Comparison of ENCODE assay signal across 16 cellular contexts in genomic region chr14:105453847-105454246, GRCh38. TPM values are rescaled to one million over a fixed set of nuclear protein-coding genes. Genes with fewer than 3 reads are reported as not detected.
A peak's percentile ranks its signal among the peaks of the same experiment; 100 is the strongest.
DNase-seq lines count a peak whose midpoint lies in the region; ATAC-seq, FAIRE-seq and TF ChIP-seq lines count a peak whose summit lies in the region.
"Had no signal": no experiment of that assay in that cellular context is flagged by ENCODE, and none has a peak within 500 bp of the region (broad histone marks: within the 10 kb centered on the region; RNA-seq: fewer than 3 reads in every experiment).

No MANE protein-coding gene starts in this region.

- intact Hi-C loops in left ventricle myocardium superior (cut with micrococcal nuclease) = no loop called here
- intact Hi-C loops in left cardiac atrium (cut with DNase I) = no loop called here
- intact Hi-C loops in Panc1 (cut with micrococcal nuclease; ENCODE audit: unreplicated experiment) = no loop called here
- intact Hi-C loops in K562 (cut with micrococcal nuclease) = no loop called here

- no peaks in the 10 kb centered on the region for H3K9me3 Mint-ChIP-seq in nephron progenitor cell
- H3K9me3 Mint-ChIP-seq: CD4-positive, alpha-beta memory T cell had no signal

- TF ChIP-seq CTCF in Panc1 (IDR thresholded peaks at IDR 0.05) (no peak), K562 (IDR thresholded peaks at IDR 0.05 in 2 of 3, conservative IDR thresholded peaks at IDR 0.05 in 1 of 3; ENCODE audit: insufficient read depth in 2 of 3, low read depth in 1 of 3, low read length in 3 of 3) (no peak), nephron progenitor cell (IDR thresholded peaks at IDR 0.05) (no peak)

- H3K4me3 Mint-ChIP-seq in nephron progenitor cell = no peak overlapping the region
- H3K4me3 Mint-ChIP-seq: CD4-positive, alpha-beta memory T cell had no signal

- no peak for FAIRE-seq in K562 (lab: Jason Lieb, UNC)
- FAIRE-seq: A549, GM12878, GM18507, H54 had no signal

- no peak overlapping the region for H3K9ac ChIP-seq in K562 (ENCODE audit: insufficient read depth in 1 of 2, low read depth in 2 of 2, low read length in 2 of 2)

- peaks cover 20% of the 10 kb centered on the region for H3K36me3 Mint-ChIP-seq in nephron progenitor cell (ENCODE audit: low read depth)

- H3K36me3 ChIP-seq in Panc1 (ENCODE audit: control insufficient read depth, insufficient read depth, low read length) (no peaks in the 10 kb centered on the region; the same call in 1 of the 2 replicates), K562 (ENCODE audit: control insufficient read depth, insufficient read depth, low read length) (peaks cover 74% of the 10 kb centered on the region; the same call in 1 of the 3 replicates)

- DNase-seq in left ventricle myocardium superior (peak; percentile 22), left cardiac atrium (no peak), Panc1 (ENCODE audit: low read depth, low spot score) (no peak), K562 (ENCODE audit: extremely low read depth in 1 of 4, low spot score in 3 of 4) (no peak), nephron progenitor cell (no peak), putamen (ENCODE audit: low spot score) (no peak)
- DNase-seq: BE2C; CD4-positive, alpha-beta memory T cell; DMS79 had no signal

- in situ Hi-C loops in Panc1 (cut with HindIII; ENCODE audit: low pct_unique_long_range_greater_than_20kb, low sequenced_read_pairs) = no loop called here
- in situ Hi-C loops in K562 (cut with MboI) = no loop called here

- no peaks in the 10 kb centered on the region for H3K4me1 Mint-ChIP-seq in nephron progenitor cell
- H3K4me1 Mint-ChIP-seq: CD4-positive, alpha-beta memory T cell had no signal

- H3K27me3 Mint-ChIP-seq in nephron progenitor cell (ENCODE audit: low read depth, poor library complexity) = no peaks in the 10 kb centered on the region
- H3K27me3 Mint-ChIP-seq: CD4-positive, alpha-beta memory T cell had no signal

- no peak for TF ChIP-seq POLR2A in K562 (conservative IDR thresholded peaks at IDR 0.05)

- H3K27me3 ChIP-seq in Panc1 (ENCODE audit: control insufficient read depth, insufficient read depth, low read length) (no peaks in the 10 kb centered on the region), K562 (ENCODE audit: control insufficient read depth in 2 of 2, insufficient read depth in 2 of 2, low read length in 2 of 2) (no peaks in the 10 kb centered on the region)
- H3K27me3 ChIP-seq: BE2C had no signal

- H3K27ac ChIP-seq in Panc1 (ENCODE audit: low read length) (no peak overlapping the region), K562 (ENCODE audit: extremely low read depth, low read depth, low read length) (no peak overlapping the region)
- H3K27ac ChIP-seq: A549, C4-2B had no signal

- no peak for TF ChIP-seq EP300 in K562 (IDR thresholded peaks at IDR 0.05; ENCODE audit: low read length)

- no peak for ATAC-seq in left ventricle myocardium superior
- no peak for ATAC-seq in left cardiac atrium
- no peak for ATAC-seq in Panc1
- no peak for ATAC-seq in K562
- ATAC-seq: A549, GM12878, HCT116 had no signal

- no peaks in the 10 kb centered on the region for H3K9me3 ChIP-seq in Panc1 (ENCODE audit: control insufficient read depth, insufficient read depth, low read depth, low read length)
- H3K9me3 ChIP-seq in K562 (replicated peaks; ENCODE audit: control insufficient read depth, insufficient read depth, low read depth, low read length) = no peaks in the 10 kb centered on the region
- H3K9me3 ChIP-seq: A549, BE2C had no signal

- H4K20me1 ChIP-seq in K562 (replicated peaks; ENCODE audit: control insufficient read depth, insufficient read depth, low read length) = no peaks in the 10 kb centered on the region

- H3K4me3 ChIP-seq in Panc1 (ENCODE audit: low read depth in 2 of 2, low read length in 2 of 2) (no peak overlapping the region), K562 (no peak overlapping the region)
- H3K4me3 ChIP-seq: A549, GM12878 had no signal

- H2AFZ ChIP-seq in K562 (ENCODE audit: low read depth, low read length) = no peak overlapping the region

- H3K4me1 ChIP-seq in Panc1 (ENCODE audit: control insufficient read depth, insufficient read depth, low read length) (no peaks in the 10 kb centered on the region), K562 (replicated peaks in 1 of 2; ENCODE audit: control insufficient read depth in 2 of 2, insufficient read depth in 2 of 2, low read length in 2 of 2) (peaks cover 0 to 20% of the 10 kb centered on the region in 2 experiments; a peak in 2 of 5 replicates)
- H3K4me1 ChIP-seq: A549 had no signal

- no peaks in the 10 kb centered on the region for H3K79me2 ChIP-seq in K562 (ENCODE audit: control insufficient read depth, insufficient read depth, low read length)

- CTCF ChIA-PET in Panc1 (lab: Charles Lee) (no interaction called here), K562 (lab: Yijun Ruan, JAX; ENCODE audit: low intra/inter-chr PET ratio) (no interaction called here)

- no peak for TF ChIP-seq RAD21 in K562 (CRISPR knock-in tag; conservative IDR thresholded peaks at IDR 0.05 in 1 of 2, IDR thresholded peaks at IDR 0.05 in 1 of 2)

- BruUV-seq in Panc1 (replicated peaks; lab: Mats Ljungman, UMichigan) (TSS peak; percentile 61), K562 (replicated peaks; lab: Mats Ljungman, UMichigan) (no TSS peak)

- 100% methylated on average over 3 of the region's 14 CpGs for WGBS in K562 (ENCODE audit: insufficient coverage, low coverage, missing lambda C conversion rate)

- no peaks in the 10 kb centered on the region for H3K9me1 ChIP-seq in K562 (ENCODE audit: control insufficient read depth, insufficient read depth, low read length)

- H3K27ac Mint-ChIP-seq in nephron progenitor cell = peak overlapping the region; percentile 78
- H3K27ac Mint-ChIP-seq: CD4-positive, alpha-beta memory T cell had no signal

- H3K4me2 ChIP-seq in K562 (ENCODE audit: insufficient read depth, low read length) = no peak overlapping the region
- H3K4me2 ChIP-seq: A549 had no signal

- POLR2A ChIA-PET in Panc1 (lab: Charles Lee) (no interaction called here), K562 (lab: Yijun Ruan, JAX) (no interaction called here)

RNA-seq across cellular contexts. Expression of gene CRIP2, which starts 20.8 kb away (rescaled TPM):
- 1,036 TPM for total RNA-seq in left ventricle myocardium superior
- total RNA-seq in left cardiac atrium = 100 to 1,000 TPM; 783 to 843 TPM
- 280 TPM for total RNA-seq in Panc1 (2021; ENCODE audit: unreplicated experiment)
- polyA plus RNA-seq in Panc1 (2012; ENCODE audit: insufficient read length) = 1,001 TPM
- 2.6 TPM in 1 of 2 replicates, not detected in the other for total RNA-seq in K562 (2011; cell fraction: chromatin; rRNA removed; ENCODE audit: low replicate concordance)
- 0.53 and 1.7 TPM in 2 replicates for total RNA-seq in K562 (2011; cell fraction: nucleolus; rRNA removed)
- total RNA-seq in K562 (2011; cell fraction: nucleoplasm; rRNA removed) = 1.2 and 1.5 TPM in 2 replicates
- 1.7 and 2.0 TPM in 2 replicates for total RNA-seq in K562 (2014; rRNA removed)
- not detected in 2 replicates for total RNA-seq in K562 (2014; rRNA removed; fragmentation: Illumina TruSeq; extraction: Trizol)
- 0.33 and 0.34 TPM in 2 replicates for total RNA-seq in K562 (2015; rRNA removed; fragmentation: Illumina TruSeq; extraction: Trizol)
- total RNA-seq in K562 (2021) = 1.2 and 1.7 TPM in 2 replicates
- polyA plus RNA-seq in K562 (2011; rRNA removed) = 1.0 and 2.2 TPM in 2 replicates
- polyA plus RNA-seq in K562 (2011; cell fraction: cytosol; rRNA removed) = 4.4 and 9.0 TPM in 2 replicates
- polyA plus RNA-seq in K562 (2011; cell fraction: nucleus; rRNA removed) = 4.8 and 11.0 TPM in 2 replicates
- 1.4 and 1.9 TPM in 2 replicates for polyA plus RNA-seq in K562 (2012)
- polyA plus RNA-seq in K562 (2014; fragmentation: Illumina TruSeq; extraction: Trizol) = 0.18 and 0.51 TPM in 2 replicates
- under 1 TPM; 0.25 to 0.27 TPM for polyA plus RNA-seq in K562 (2014; fragmentation: Nextera tagmentation; extraction: Ambion mirVana)
- 0.16 and 1.2 TPM in 2 replicates for polyA plus RNA-seq in K562 (2014; rRNA removed)
- polyA minus RNA-seq in K562 (2011; rRNA and poly(A)+ RNA removed) = 0.39 TPM in 1 of 2 replicates, not detected in the other
- 1.2 and 2.0 TPM in 2 replicates for polyA minus RNA-seq in K562 (2011; cell fraction: cytosol; rRNA and poly(A)+ RNA removed)
- 0.67 and 0.94 TPM in 2 replicates for polyA minus RNA-seq in K562 (2011; cell fraction: nucleus; rRNA and poly(A)+ RNA removed)

RNA-seq across cellular contexts. Expression of gene CRIP1, which starts 32.8 kb away (rescaled TPM):
- total RNA-seq in left ventricle myocardium superior = 59.4 TPM
- total RNA-seq in left cardiac atrium = 100 to 1,000 TPM; 137 to 192 TPM
- 1,056 TPM for total RNA-seq in Panc1 (2021; ENCODE audit: unreplicated experiment)
- polyA plus RNA-seq in Panc1 (2012; ENCODE audit: insufficient read length) = 2,110 TPM
- total RNA-seq in K562 (2011; cell fraction: chromatin; rRNA removed; ENCODE audit: low replicate concordance) = not detected in 2 replicates
- total RNA-seq in K562 (2011; cell fraction: nucleolus; rRNA removed) = not detected in 2 replicates
- total RNA-seq in K562 (2011; cell fraction: nucleoplasm; rRNA removed) = 0.29 TPM in 1 of 2 replicates, not detected in the other
- total RNA-seq in K562 (2014; rRNA removed) = not detected in 2 replicates
- not detected in 2 replicates for total RNA-seq in K562 (2014; rRNA removed; fragmentation: Illumina TruSeq; extraction: Trizol)
- not detected in 2 replicates for total RNA-seq in K562 (2015; rRNA removed; fragmentation: Illumina TruSeq; extraction: Trizol)
- total RNA-seq in K562 (2021) = 0.58 and 0.98 TPM in 2 replicates
- polyA plus RNA-seq in K562 (2011; rRNA removed) = 0.14 and 0.23 TPM in 2 replicates
- polyA plus RNA-seq in K562 (2011; cell fraction: cytosol; rRNA removed) = 0.31 and 0.46 TPM in 2 replicates
- 0.21 and 1.1 TPM in 2 replicates for polyA plus RNA-seq in K562 (2011; cell fraction: nucleus; rRNA removed)
- 0.72 TPM in 1 of 2 replicates, not detected in the other for polyA plus RNA-seq in K562 (2012)
- not detected in 2 replicates for polyA plus RNA-seq in K562 (2014; fragmentation: Illumina TruSeq; extraction: Trizol)
- not detected for polyA plus RNA-seq in K562 (2014; fragmentation: Nextera tagmentation; extraction: Ambion mirVana)
- 0.11 TPM in 1 of 2 replicates, not detected in the other for polyA plus RNA-seq in K562 (2014; rRNA removed)
- polyA minus RNA-seq in K562 (2011; rRNA and poly(A)+ RNA removed) = not detected in 2 replicates
- 3.2 and 9.9 TPM in 2 replicates for polyA minus RNA-seq in K562 (2011; cell fraction: cytosol; rRNA and poly(A)+ RNA removed)
- 0.78 and 1.5 TPM in 2 replicates for polyA minus RNA-seq in K562 (2011; cell fraction: nucleus; rRNA and poly(A)+ RNA removed)
- total RNA-seq: G401 had no signal

RNA-seq across cellular contexts. Expression of gene MTA1, which starts 34.2 kb away (rescaled TPM):
- 201 TPM for total RNA-seq in left ventricle myocardium superior
- total RNA-seq in left cardiac atrium = 100 to 1,000 TPM in 1 of 2 donors, 10 to 100 TPM in 1; 99.5 to 115 TPM
- total RNA-seq in Panc1 (2021; ENCODE audit: unreplicated experiment) = 105 TPM
- 102 TPM for polyA plus RNA-seq in Panc1 (2012; ENCODE audit: insufficient read length)
- total RNA-seq in K562 (2011; cell fraction: chromatin; rRNA removed; ENCODE audit: low replicate concordance) = 154 and 390 TPM in 2 replicates
- total RNA-seq in K562 (2011; cell fraction: nucleolus; rRNA removed) = 257 and 271 TPM in 2 replicates
- total RNA-seq in K562 (2011; cell fraction: nucleoplasm; rRNA removed) = 138 and 156 TPM in 2 replicates
- 48.1 and 61.0 TPM in 2 replicates for total RNA-seq in K562 (2014; rRNA removed)
- 11.6 and 12.2 TPM in 2 replicates for total RNA-seq in K562 (2014; rRNA removed; fragmentation: Illumina TruSeq; extraction: Trizol)
- total RNA-seq in K562 (2015; rRNA removed; fragmentation: Illumina TruSeq; extraction: Trizol) = 32.3 and 33.4 TPM in 2 replicates
- 107 and 118 TPM in 2 replicates for total RNA-seq in K562 (2021)
- 47.7 and 58.6 TPM in 2 replicates for polyA plus RNA-seq in K562 (2011; rRNA removed)
- polyA plus RNA-seq in K562 (2011; cell fraction: cytosol; rRNA removed) = 31.6 and 47.1 TPM in 2 replicates
- polyA plus RNA-seq in K562 (2011; cell fraction: nucleus; rRNA removed) = 383 and 622 TPM in 2 replicates
- 74.0 and 91.7 TPM in 2 replicates for polyA plus RNA-seq in K562 (2012)
- polyA plus RNA-seq in K562 (2014; fragmentation: Illumina TruSeq; extraction: Trizol) = 29.5 and 45.4 TPM in 2 replicates
- polyA plus RNA-seq in K562 (2014; fragmentation: Nextera tagmentation; extraction: Ambion mirVana) = under 1 TPM; 0.13 to 0.14 TPM
- polyA plus RNA-seq in K562 (2014; rRNA removed) = 90.0 and 103 TPM in 2 replicates
- 13.9 and 22.6 TPM in 2 replicates for polyA minus RNA-seq in K562 (2011; rRNA and poly(A)+ RNA removed)
- polyA minus RNA-seq in K562 (2011; cell fraction: cytosol; rRNA and poly(A)+ RNA removed) = 69.0 and 80.6 TPM in 2 replicates
- polyA minus RNA-seq in K562 (2011; cell fraction: nucleus; rRNA and poly(A)+ RNA removed) = 102 and 104 TPM in 2 replicates

RNA-seq across cellular contexts. Expression of gene TEDC1, which starts 37.2 kb away (rescaled TPM):
- total RNA-seq in left ventricle myocardium superior = 5.1 TPM
- total RNA-seq in left cardiac atrium = 1 to 10 TPM; 5.1 to 5.9 TPM
- 47.8 TPM for total RNA-seq in Panc1 (2021; ENCODE audit: unreplicated experiment)
- polyA plus RNA-seq in Panc1 (2012; ENCODE audit: insufficient read length) = 42.5 TPM
- 5.0 and 22.4 TPM in 2 replicates for total RNA-seq in K562 (2011; cell fraction: chromatin; rRNA removed; ENCODE audit: low replicate concordance)
- 19.2 and 23.0 TPM in 2 replicates for total RNA-seq in K562 (2011; cell fraction: nucleolus; rRNA removed)
- total RNA-seq in K562 (2011; cell fraction: nucleoplasm; rRNA removed) = 7.6 and 10.1 TPM in 2 replicates
- 26.4 and 28.3 TPM in 2 replicates for total RNA-seq in K562 (2014; rRNA removed)
- 0.64 and 0.84 TPM in 2 replicates for total RNA-seq in K562 (2014; rRNA removed; fragmentation: Illumina TruSeq; extraction: Trizol)
- 6.6 and 8.8 TPM in 2 replicates for total RNA-seq in K562 (2015; rRNA removed; fragmentation: Illumina TruSeq; extraction: Trizol)
- total RNA-seq in K562 (2021) = 20.1 and 25.7 TPM in 2 replicates
- 5.9 and 6.6 TPM in 2 replicates for polyA plus RNA-seq in K562 (2011; rRNA removed)
- 7.3 and 21.3 TPM in 2 replicates for polyA plus RNA-seq in K562 (2011; cell fraction: cytosol; rRNA removed)
- polyA plus RNA-seq in K562 (2011; cell fraction: nucleus; rRNA removed) = 19.1 and 36.6 TPM in 2 replicates
- polyA plus RNA-seq in K562 (2012) = 12.3 and 15.1 TPM in 2 replicates
- 1.2 and 6.8 TPM in 2 replicates for polyA plus RNA-seq in K562 (2014; fragmentation: Illumina TruSeq; extraction: Trizol)
- polyA plus RNA-seq in K562 (2014; fragmentation: Nextera tagmentation; extraction: Ambion mirVana) = under 1 TPM; 0.21 to 0.25 TPM
- 18.9 and 19.4 TPM in 2 replicates for polyA plus RNA-seq in K562 (2014; rRNA removed)
- polyA minus RNA-seq in K562 (2011; rRNA and poly(A)+ RNA removed) = 0.99 and 1.6 TPM in 2 replicates
- polyA minus RNA-seq in K562 (2011; cell fraction: cytosol; rRNA and poly(A)+ RNA removed) = 7.5 and 8.6 TPM in 2 replicates
- 10.3 and 11.8 TPM in 2 replicates for polyA minus RNA-seq in K562 (2011; cell fraction: nucleus; rRNA and poly(A)+ RNA removed)

RNA-seq across cellular contexts. Expression of gene TEX22, which starts 55.5 kb away (rescaled TPM):
- total RNA-seq in left ventricle myocardium superior (1.6 TPM), left cardiac atrium (1 to 10 TPM in 1 of 2 donors, under 1 TPM in 1; 0.77 to 1.6 TPM), Panc1 (2021; ENCODE audit: unreplicated experiment) (2.9 TPM), K562 (2014; rRNA removed) (0.04 and 0.05 TPM in 2 replicates), K562 (2014; rRNA removed; fragmentation: Illumina TruSeq; extraction: Trizol) (0.06 and 0.55 TPM in 2 replicates), K562 (2015; rRNA removed; fragmentation: Illumina TruSeq; extraction: Trizol) (0.14 and 0.45 TPM in 2 replicates), K562 (2021) (1.0 and 1.7 TPM in 2 replicates)
- polyA plus RNA-seq in Panc1 (2012; ENCODE audit: insufficient read length) = 0.62 TPM
- 2.3 and 5.1 TPM in 2 replicates for total RNA-seq in K562 (2011; cell fraction: chromatin; rRNA removed; ENCODE audit: low replicate concordance)
- total RNA-seq in K562 (2011; cell fraction: nucleolus; rRNA removed) = 2.6 and 3.8 TPM in 2 replicates
- total RNA-seq in K562 (2011; cell fraction: nucleoplasm; rRNA removed) = 1.9 and 2.6 TPM in 2 replicates
- polyA plus RNA-seq in K562 (2011; rRNA removed) (0.31 and 0.50 TPM in 2 replicates), K562 (2014; fragmentation: Illumina TruSeq; extraction: Trizol) (0.04 and 0.14 TPM in 2 replicates), K562 (2014; fragmentation: Nextera tagmentation; extraction: Ambion mirVana) (not detected), K562 (2014; rRNA removed) (0.18 and 0.23 TPM in 2 replicates)
- 0.22 and 0.66 TPM in 2 replicates for polyA plus RNA-seq in K562 (2011; cell fraction: cytosol; rRNA removed)
- 3.7 and 7.3 TPM in 2 replicates for polyA plus RNA-seq in K562 (2011; cell fraction: nucleus; rRNA removed)
- 0.14 and 0.36 TPM in 2 replicates for polyA plus RNA-seq in K562 (2012)
- 0.11 and 0.12 TPM in 2 replicates for polyA minus RNA-seq in K562 (2011; rRNA and poly(A)+ RNA removed)
- polyA minus RNA-seq in K562 (2011; cell fraction: cytosol; rRNA and poly(A)+ RNA removed) = not detected in 2 replicates
- 0.56 and 0.94 TPM in 2 replicates for polyA minus RNA-seq in K562 (2011; cell fraction: nucleus; rRNA and poly(A)+ RNA removed)
- polyA plus RNA-seq: CD4-positive, alpha-beta memory T cell had no signal

Comparison
In these comparisons a context has a peak if more than half of its experiments do, and no peak if none do; other contexts are left out.
1. RNA of gene CRIP2, which starts 20.8 kb away (total RNA-seq): 1,036 TPM in left ventricle myocardium superior (single experiment), 783 to 843 TPM in left cardiac atrium and 280 TPM in Panc1 (single experiment); 0.33 to 2.6 TPM in K562; every median in the first group is over 10 times any median in the second.
2. RNA of gene CRIP1, which starts 32.8 kb away (total RNA-seq): 1,056 TPM in Panc1 (single experiment), 137 to 192 TPM in left cardiac atrium and 59.4 TPM in left ventricle myocardium superior (single experiment); 0.29 to 0.98 TPM in K562; every median in the first group is over 10 times any median in the second.